Comparison of ENCODE assay signal across 9 cellular contexts in the genomic region with DNA sequence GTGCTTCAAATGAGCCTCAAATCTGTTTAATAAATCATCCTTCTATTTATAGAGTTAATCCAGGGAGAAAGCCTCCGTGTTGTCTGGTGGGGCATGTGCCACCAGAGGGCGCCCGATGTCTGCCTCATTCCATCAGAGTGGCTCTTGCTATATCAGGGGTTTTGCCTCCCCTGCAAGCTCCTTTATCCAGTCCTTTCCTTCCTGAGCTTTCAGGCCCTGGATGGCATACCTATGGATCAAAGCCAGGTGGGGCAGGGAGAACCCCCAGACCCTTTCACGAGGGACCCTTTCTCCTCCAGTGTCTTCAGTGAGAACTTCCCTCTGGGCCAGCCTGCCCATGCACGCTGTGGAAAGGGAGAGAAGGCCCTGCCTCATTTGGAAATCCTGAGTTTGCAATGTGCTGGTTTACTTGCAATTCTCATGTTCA. TPM values are rescaled to one million over a fixed set of nuclear protein-coding genes. Genes with fewer than 3 reads are reported as not detected.
DNase-seq lines count a peak whose midpoint lies in the region; TF ChIP-seq lines count a peak whose summit lies in the region.
"Had no signal": no experiment of that assay in that cellular context is flagged by ENCODE, and none has a peak within 500 bp of the region (broad histone marks: within the 10 kb centered on the region; RNA-seq: fewer than 3 reads in every experiment).

No MANE protein-coding gene starts in this region.

- H3K4me3 ChIP-seq in GM12865 (ENCODE audit: low read depth, low read length) (no peak overlapping the region), adrenal gland (no peak overlapping the region), left ventricle myocardium inferior (peak overlapping the region; percentile 45), rectal smooth muscle tissue (ENCODE audit: low read length) (no peak overlapping the region)

- no peaks in the 10 kb centered on the region for H3K9me3 ChIP-seq in adrenal gland (replicated peaks in 1 of 3)
- no peaks in the 10 kb centered on the region for H3K9me3 ChIP-seq in left ventricle myocardium inferior (replicated peaks)

- H3K4me1 Mint-ChIP-seq in HFFc6 (ENCODE audit: low read depth): peaks cover 70% of the 10 kb centered on the region

- peak; percentile 92 for TF ChIP-seq CTCF in GM12865 (IDR thresholded peaks at IDR 0.05; ENCODE audit: insufficient read depth, low read depth, low read length, missing control alignments)
- peak; percentile 97 for TF ChIP-seq CTCF in HFFc6 (IDR thresholded peaks at IDR 0.05)
- TF ChIP-seq CTCF in adrenal gland (IDR thresholded peaks at IDR 0.05): peak; percentile 79 to 92 (median 86)
- peak; percentile 92 for TF ChIP-seq CTCF in left ventricle myocardium inferior (IDR thresholded peaks at IDR 0.05; ENCODE audit: borderline replicate concordance)

- H3K27me3 ChIP-seq in adrenal gland (no peaks in the 10 kb centered on the region), left ventricle myocardium inferior (ENCODE audit: low read depth) (no peaks in the 10 kb centered on the region), rectal smooth muscle tissue (ENCODE audit: control insufficient read depth, insufficient read depth, low read length) (no peaks in the 10 kb centered on the region)

- no peaks in the 10 kb centered on the region for H3K36me3 Mint-ChIP-seq in HFFc6 (ENCODE audit: low read depth)

- TF ChIP-seq POLR2A in adrenal gland (IDR thresholded peaks at IDR 0.05): no peak

- DNase-seq in GM12865 (ENCODE audit: low read depth) (peak; percentile 67), HFFc6 (peak; percentile 57), NCI-H1105 (lab: John Stamatoyannopoulos, UW) (peak; percentile 52), T follicular helper cell (ENCODE audit: low read depth) (peak; percentile 64), adrenal gland (peak; percentile 72 to 93 (median 80)), left ventricle myocardium inferior (peak; percentile 88), cortex of kidney (lab: John Stamatoyannopoulos, UW) (no peak)

- H3K4me3 Mint-ChIP-seq in HFFc6: peak overlapping the region; percentile 20; the same call in 1 of the 2 replicates
- H3K4me3 Mint-ChIP-seq: stimulated activated naive CD8-positive, alpha-beta T cell treated with anti-CD3 and anti-CD28 coated beads, Interleukin-15, Interleukin-2, amounts not matched to agents 100 ng/mL and 50 ng/mL, for 24 hours had no signal

- H3K36me3 ChIP-seq in adrenal gland (replicated peaks in 1 of 2) (no peaks in the 10 kb centered on the region), left ventricle myocardium inferior (no peaks in the 10 kb centered on the region), rectal smooth muscle tissue (ENCODE audit: control insufficient read depth, insufficient read depth, low read length) (no peaks in the 10 kb centered on the region)

- no peak overlapping the region for H3K27ac Mint-ChIP-seq in HFFc6
- H3K27ac Mint-ChIP-seq: stimulated activated naive CD8-positive, alpha-beta T cell treated with anti-CD3 and anti-CD28 coated beads, Interleukin-15, Interleukin-2, amounts not matched to agents 100 ng/mL and 50 ng/mL, for 24 hours had no signal

- H3K27me3 Mint-ChIP-seq in HFFc6 (ENCODE audit: insufficient read depth): no peaks in the 10 kb centered on the region

- intact Hi-C loops in adrenal gland (cut with DNase I) (loop anchor here (5.0 to 10.0 kb wide), 4 partner anchors 224 to 1342 kb away; no protein-coding TSS in a partner anchor), left ventricle myocardium inferior (cut with micrococcal nuclease) (loop anchor here (10.0 kb wide), 1 partner anchor 224 kb away; no protein-coding TSS in a partner anchor)

- H3K4me1 ChIP-seq in adrenal gland (replicated peaks in 1 of 2) (peaks cover 0 to 5% of the 10 kb centered on the region in 2 donors), left ventricle myocardium inferior (peaks cover 43% of the 10 kb centered on the region), rectal smooth muscle tissue (ENCODE audit: control insufficient read depth, insufficient read depth, low read length) (peaks cover 24% of the 10 kb centered on the region)

- no peaks in the 10 kb centered on the region for H3K9me3 Mint-ChIP-seq in HFFc6
- H3K9me3 Mint-ChIP-seq: stimulated activated naive CD8-positive, alpha-beta T cell treated with anti-CD3 and anti-CD28 coated beads, Interleukin-15, Interleukin-2, amounts not matched to agents 100 ng/mL and 50 ng/mL, for 24 hours had no signal

- no peak overlapping the region for H3K9ac ChIP-seq in rectal smooth muscle tissue (ENCODE audit: low read length)

- H3K27ac ChIP-seq in adrenal gland (no peak overlapping the region), left ventricle myocardium inferior (replicated peaks) (peak overlapping the region; percentile 64), rectal smooth muscle tissue (ENCODE audit: low read depth, low read length) (peak overlapping the region; percentile 33)

- 0 to 21% (median 17%) methylated on average over 3 to 5 of the region's 5 CpGs for WGBS in adrenal gland, 4 donors

RNA-seq across cellular contexts. Expression of gene RDH14, which starts 39.8 kb away (rescaled TPM):
- 10 to 100 TPM; 15.0 to 21.6 (median 17.7) TPM for total RNA-seq in HFFc6 (2021; fragmentation: NEBNext Ultra II Directional; extraction: Animal tissue kit (Norgen Biotek cat#: 25700))
- total RNA-seq in adrenal gland: 10 to 100 TPM; 25.2 to 48.6 (median 32.3) TPM
- polyA plus RNA-seq in adrenal gland: 10 to 100 TPM in 2 of 3 donors, 1 to 10 TPM in 1; 9.7 to 44.8 (median 20.0) TPM
- 42.6 TPM for total RNA-seq in left ventricle myocardium inferior

Comparison
In these comparisons a context has a peak if more than half of its experiments do, and no peak if none do; other contexts are left out.
1. H3K27ac ChIP-seq: peak in left ventricle myocardium inferior (single experiment) and rectal smooth muscle tissue (single experiment); none in adrenal gland (0 of 5).
2. Peak in every context shown above with its lines, with median percentiles within 50 percentile points of each other: CTCF ChIP-seq.